ENCODE assay signal across 9 cellular contexts in genomic region chr20:19000071-19000470, GRCh38.
"Had no signal": no experiment of that assay in that cellular context is flagged by ENCODE, and none has a peak within 500 bp of the region (broad histone marks: within the 10 kb centered on the region; RNA-seq: fewer than 3 reads in every experiment).

No MANE protein-coding gene starts in this region.

- H3K27ac Mint-ChIP-seq: HFFc6 had no signal

- H3K9me3 ChIP-seq: HAP-1 had no signal

- ATAC-seq: HCT116, K562 had no signal

- H3K4me1 ChIP-seq: HAP-1 had no signal

- H3K36me3 ChIP-seq: HAP-1 had no signal

- DNase-seq: GM23248, GOT3, H7, HFFc6, IMR-90, KG1 had no signal

- H2AFZ ChIP-seq: GM23248 had no signal

- H3K27ac ChIP-seq: GM23248 had no signal

- H3K4me3 ChIP-seq: GM23248, HAP-1, K562 had no signal

- H3K9ac ChIP-seq: GM23248 had no signal

- H3K4me3 Mint-ChIP-seq: HFFc6 had no signal
